In genomic region chr5:65971643-65972042, GRCh38 we compare ENCODE assay signal across 20 cellular contexts. TPM values are rescaled to one million over a fixed set of nuclear protein-coding genes. Genes with fewer than 3 reads are reported as not detected.
A peak's percentile ranks its signal among the peaks of the same experiment; 100 is the strongest.
DNase-seq lines count a peak whose midpoint lies in the region; ATAC-seq and TF ChIP-seq lines count a peak whose summit lies in the region.
"Had no signal": no experiment of that assay in that cellular context is flagged by ENCODE, and none has a peak within 500 bp of the region (broad histone marks: within the 10 kb centered on the region; RNA-seq: fewer than 3 reads in every experiment).

No MANE protein-coding gene starts in this region.

- intact Hi-C loops in CD4-positive, alpha-beta T cell (cut with DNase I, micrococcal nuclease): loop anchor here (2.0 to 5.0 kb wide), 2 partner anchors 44 to 47 kb away; partner anchors contain the start of gene ERBIN (in 1 of the 2)
- intact Hi-C loops in CD14-positive monocyte (cut with micrococcal nuclease): no loop called here

- H3K9ac ChIP-seq in MM.1S (ENCODE audit: low read length): no peak overlapping the region
- H3K9ac ChIP-seq: BLaER1 had no signal

- H3K4me2 ChIP-seq in MM.1S (ENCODE audit: low read depth, low read length): no peak overlapping the region; the same call in 1 of the 2 replicates
- H3K4me2 ChIP-seq: BLaER1 had no signal

- peaks cover 28% of the 10 kb centered on the region for H3F3A ChIP-seq in MM.1S (ENCODE audit: insufficient read depth, low read length)

- no peak overlapping the region for H3K4me3 Mint-ChIP-seq in CD4-positive, alpha-beta T cell
- no peak overlapping the region for H3K4me3 Mint-ChIP-seq in glutamatergic neuron (ENCODE audit: unreplicated experiment)
- H3K4me3 Mint-ChIP-seq in progenitor cell of endocrine pancreas (ENCODE audit: low read depth): no peak overlapping the region
- H3K4me3 Mint-ChIP-seq in CD14-positive monocyte: no peak overlapping the region
- H3K4me3 Mint-ChIP-seq: HFFc6 had no signal

- H3K4me1 ChIP-seq in MM.1S (ENCODE audit: low read length): peaks cover 27% of the 10 kb centered on the region

- no peaks in the 10 kb centered on the region for H4K20me1 ChIP-seq in MM.1S (ENCODE audit: insufficient read depth, low read length)

- H3K79me2 ChIP-seq in MM.1S (ENCODE audit: low read length): peaks cover 93% of the 10 kb centered on the region

- no peaks in the 10 kb centered on the region for H3K9me3 ChIP-seq in CD4-positive, alpha-beta T cell (ENCODE audit: control insufficient read depth, low read length)
- H3K9me3 ChIP-seq in MM.1S (replicated peaks; ENCODE audit: insufficient read depth, low read length): no peaks in the 10 kb centered on the region
- H3K9me3 ChIP-seq: A549 had no signal

- no peak for DNase-seq in CD4-positive, alpha-beta T cell
- DNase-seq in MM.1S (no peak), glutamatergic neuron (no peak), progenitor cell of endocrine pancreas (ENCODE audit: low spot score, unreplicated experiment) (no peak), hepatic stellate cell (ENCODE audit: low spot score) (no peak), CD14-positive monocyte (ENCODE audit: low spot score) (no peak), OCI-M1 (lab: John Stamatoyannopoulos, UW) (no peak)
- DNase-seq: DMS79 treated with DMSO at 0.1 percent for 48 hours; GOT3; HFFc6; KG1; NCI-H1436; NCI-H1930; NCI-H2171 treated with DMSO at 0.1 percent for 48 hours; NCI-H446 treated with DMSO at 0.1 percent for 48 hours; NK-92 treated with Interleukin-12 subunit alpha and Interleukin-12 subunit beta, amount 100 ng/mL, for 24 hours; SHP77 treated with DMSO at 0.1 percent for 48 hours had no signal

- no peaks in the 10 kb centered on the region for H3K36me3 ChIP-seq in MM.1S (replicated peaks; ENCODE audit: insufficient read depth, low read length)

- H3K27ac Mint-ChIP-seq in CD4-positive, alpha-beta T cell: peak overlapping the region; percentile 77
- peak overlapping the region; percentile 50 for H3K27ac Mint-ChIP-seq in glutamatergic neuron (ENCODE audit: unreplicated experiment)
- peak overlapping the region; percentile 17 for H3K27ac Mint-ChIP-seq in progenitor cell of endocrine pancreas
- H3K27ac Mint-ChIP-seq in CD14-positive monocyte: no peak overlapping the region
- H3K27ac Mint-ChIP-seq: HFFc6 had no signal

- no peak for TF ChIP-seq CTCF in CD4-positive, alpha-beta T cell (IDR thresholded peaks at IDR 0.05)
- TF ChIP-seq CTCF in MM.1S (IDR thresholded peaks at IDR 0.05; ENCODE audit: low read length): no peak
- no peak for TF ChIP-seq CTCF in glutamatergic neuron (IDR thresholded peaks at IDR 0.05; ENCODE audit: partially characterized antibody, unreplicated experiment)
- no peak for TF ChIP-seq CTCF in progenitor cell of endocrine pancreas (IDR thresholded peaks at IDR 0.05; ENCODE audit: unreplicated experiment)
- TF ChIP-seq CTCF in CD14-positive monocyte (IDR thresholded peaks at IDR 0.05): no peak

- H3K36me3 Mint-ChIP-seq in CD4-positive, alpha-beta T cell (ENCODE audit: low read depth): peaks cover 47% of the 10 kb centered on the region
- H3K36me3 Mint-ChIP-seq in glutamatergic neuron (ENCODE audit: unreplicated experiment) (peaks cover 13% of the 10 kb centered on the region), progenitor cell of endocrine pancreas (ENCODE audit: insufficient read depth) (peaks cover 22% of the 10 kb centered on the region), CD14-positive monocyte (peaks cover 6 to 17% of the 10 kb centered on the region in 2 donors)

- CTCF ChIA-PET in CD4-positive, alpha-beta T cell (lab: Charles Lee): interaction anchor here (1.4 to 1.6 kb wide), 2 partner anchors 9 to 26 kb away, joined by 3 read pairs; no protein-coding TSS in a partner anchor

- no peak overlapping the region for H3K27ac ChIP-seq in CD4-positive, alpha-beta T cell (ENCODE audit: low read depth, low read length)
- H3K27ac ChIP-seq in MM.1S (ENCODE audit: low read length): peak overlapping the region; percentile 56; the same call in 1 of the 2 replicates
- H3K27ac ChIP-seq: A549, BLaER1 had no signal

- H3K4me3 ChIP-seq in MM.1S (ENCODE audit: low read length): no peak overlapping the region
- H3K4me3 ChIP-seq: A549, BLaER1 had no signal

- no peaks in the 10 kb centered on the region for H3K9me2 ChIP-seq in MM.1S (replicated peaks; ENCODE audit: insufficient read depth, low read length)

- no peaks in the 10 kb centered on the region for H3K9me3 Mint-ChIP-seq in CD4-positive, alpha-beta T cell
- H3K9me3 Mint-ChIP-seq in glutamatergic neuron (ENCODE audit: unreplicated experiment) (peaks cover 5% of the 10 kb centered on the region), progenitor cell of endocrine pancreas (ENCODE audit: low read depth) (peaks cover 18% of the 10 kb centered on the region), CD14-positive monocyte (peaks cover 0 to 3% (median 0%) of the 10 kb centered on the region in 7 donors)
- H3K9me3 Mint-ChIP-seq: HFFc6 had no signal

- ATAC-seq in CD4-positive, alpha-beta T cell (ENCODE audit: poor library complexity): no peak
- ATAC-seq: A549, SK-N-SH treated with all-trans-retinoic acid at 6 μM for 48 hours had no signal

- H3K27me3 Mint-ChIP-seq in CD4-positive, alpha-beta T cell: no peaks in the 10 kb centered on the region
- H3K27me3 Mint-ChIP-seq in glutamatergic neuron (ENCODE audit: unreplicated experiment) (no peaks in the 10 kb centered on the region), progenitor cell of endocrine pancreas (no peaks in the 10 kb centered on the region), CD14-positive monocyte (ENCODE audit: low read depth in 3 of 3) (no peaks in the 10 kb centered on the region)

- no peak overlapping the region for H2AFZ ChIP-seq in MM.1S (ENCODE audit: low read length)

- POLR2A ChIA-PET in CD4-positive, alpha-beta T cell (lab: Charles Lee): interaction anchor here (0.9 to 4.6 kb wide), 2 partner anchors 45 to 47 kb away, joined by 3 to 20 read pairs; partner anchors contain the start of gene ERBIN

- no peaks in the 10 kb centered on the region for H3K27me3 ChIP-seq in CD4-positive, alpha-beta T cell (ENCODE audit: control insufficient read depth, insufficient read depth, low read length)
- no peaks in the 10 kb centered on the region for H3K27me3 ChIP-seq in MM.1S (replicated peaks; ENCODE audit: insufficient read depth, low read length)
- H3K27me3 ChIP-seq: BLaER1 had no signal

- H3K4me1 Mint-ChIP-seq in CD4-positive, alpha-beta T cell (ENCODE audit: low read depth): peaks cover 81% of the 10 kb centered on the region
- H3K4me1 Mint-ChIP-seq in glutamatergic neuron (ENCODE audit: low read depth, unreplicated experiment) (peaks cover 15% of the 10 kb centered on the region), progenitor cell of endocrine pancreas (ENCODE audit: low read depth) (peaks cover 16% of the 10 kb centered on the region), CD14-positive monocyte (peaks cover 33% of the 10 kb centered on the region)

RNA-seq across cellular contexts. Expression of gene ERBIN, which starts 45.3 kb away (rescaled TPM):
- total RNA-seq in CD4-positive, alpha-beta T cell: 10 to 100 TPM; 94.7 to 96.9 TPM
- 67.7 TPM for total RNA-seq in glutamatergic neuron (ENCODE audit: unreplicated experiment)
- total RNA-seq in progenitor cell of endocrine pancreas: 77.4 and 84.6 TPM in 2 replicates
- polyA plus RNA-seq in CD14-positive monocyte: 10 to 100 TPM; 25.2 to 43.3 TPM

Comparison
In these comparisons a context has a peak if more than half of its experiments do, and no peak if none do; other contexts are left out.
1. H3K27ac Mint-ChIP-seq: peak in CD4-positive, alpha-beta T cell (single experiment), glutamatergic neuron (single experiment) and progenitor cell of endocrine pancreas (single experiment); none in CD14-positive monocyte (0 of 7).
2. intact Hi-C loops: an anchor here in CD4-positive, alpha-beta T cell (2.0 to 5.0 kb wide); none called in CD14-positive monocyte.